In genomic region chr1:51957618-51958017, GRCh38 we compare ENCODE assay signal across 1 cellular context.
TF ChIP-seq lines count a peak whose summit lies in the region.

No MANE protein-coding gene starts in this region.

TF ChIP-seq in WTC11, 78 proteins besides CTCF, POLR2A, EP300 and RAD21 (continued from another document):
- no peak for TF ChIP-seq PRDM15 (CRISPR knock-in tag; IDR thresholded peaks at IDR 0.05)
- TF ChIP-seq HMGA2 (CRISPR knock-in tag; IDR thresholded peaks at IDR 0.05), result no peak
- no peak for TF ChIP-seq E2F5 (CRISPR knock-in tag; IDR thresholded peaks at IDR 0.05)
- TF ChIP-seq NFE2L1 (CRISPR knock-in tag; IDR thresholded peaks at IDR 0.05), result no peak
